ENCODE assay signal across 8 cellular contexts in genomic region chr19:58401825-58402433, GRCh38. TPM values are rescaled to one million over a fixed set of nuclear protein-coding genes. Genes with fewer than 3 reads are reported as not detected.
A peak's percentile ranks its signal among the peaks of the same experiment; 100 is the strongest.
DNase-seq lines count a peak whose midpoint lies in the region; ATAC-seq and TF ChIP-seq lines count a peak whose summit lies in the region.

No MANE protein-coding gene starts in this region.

- H3K36me3 ChIP-seq in hepatocyte (replicated peaks; ENCODE audit: insufficient read depth, low read depth) = no peaks in the 10 kb centered on the region
- H3K36me3 ChIP-seq in spleen = no peaks in the 10 kb centered on the region

- intact Hi-C loops in activated B cell treated with CpG ODN at 0.5 μM for 24 hours (cut with micrococcal nuclease) = loop anchor here (1.0 to 10.0 kb wide), 15 partner anchors 15 to 721 kb away; partner anchors contain the start of genes ERVK3-1, RPS5, TRIM28 and ZNF132
- intact Hi-C loops in spleen (cut with DNase I; ENCODE audit: low total_unique reads) = no loop called here

- no peaks in the 10 kb centered on the region for H3K9me3 Mint-ChIP-seq in activated B cell treated with CpG ODN at 0.5 μM for 24 hours

- H3K4me1 ChIP-seq in hepatocyte (ENCODE audit: insufficient read depth) (peaks cover 10% of the 10 kb centered on the region), spleen (peaks cover 7 to 30% (median 20%) of the 10 kb centered on the region in 6 donors)

- DNase-seq in NCI-H748 (lab: John Stamatoyannopoulos, UW; ENCODE audit: unreplicated experiment) (peak; percentile 44), NCI-H748 treated with DMSO at 0.1 percent for 48 hours (lab: John Stamatoyannopoulos, UW) (no peak), activated B cell treated with CpG ODN at 0.5 μM for 24 hours (no peak), hepatocyte (ENCODE audit: low spot score) (no peak), spleen (peak; percentile 76), amniotic stem cell (lab: John Stamatoyannopoulos, UW) (no peak)

- H4K20me1 ChIP-seq in hepatocyte (ENCODE audit: insufficient read depth, poor library complexity, severe bottlenecking) = no peaks in the 10 kb centered on the region

- H3K9me2 ChIP-seq in hepatocyte (replicated peaks; ENCODE audit: insufficient read depth) = no peaks in the 10 kb centered on the region

- POLR2A ChIA-PET in activated B cell treated with CpG ODN at 0.5 μM for 24 hours (lab: Charles Lee) = interaction anchor here (0.6 to 2.2 kb wide), 7 partner anchors 15 to 118 kb away, joined by 3 to 10 read pairs (median 3); partner anchors contain the start of genes RPS5, ZBTB45, ZNF132 and ZNF497

- no peak for ATAC-seq in activated B cell treated with CpG ODN at 0.5 μM for 24 hours (ENCODE audit: low read depth)
- no peak for ATAC-seq in GM18861 (IDR thresholded peaks at IDR 0.05; ENCODE audit: unreplicated experiment)
- ATAC-seq in HG02970 (IDR thresholded peaks at IDR 0.05; ENCODE audit: low FRiP score, unreplicated experiment) = no peak

- H3K79me2 ChIP-seq in hepatocyte = peaks cover 17% of the 10 kb centered on the region

- H3K27ac Mint-ChIP-seq in activated B cell treated with CpG ODN at 0.5 μM for 24 hours = no peak overlapping the region

- WGBS in hepatocyte (ENCODE audit: low lambda C conversion rate, missing lambda C conversion rate) = 24% methylated on average over 23 of the region's 24 CpGs
- 26 to 37% (median 33%) methylated on average over 20 to 24 of the region's 24 CpGs for WGBS in spleen, 5 donors

- H3K4me3 ChIP-seq in hepatocyte (peak overlapping the region; percentile 41), spleen (peak overlapping the region; percentile 42 to 77 (median 58))

- TF ChIP-seq POLR2A in spleen (IDR thresholded peaks at IDR 0.05) = no peak

- H3K9me3 ChIP-seq in hepatocyte (ENCODE audit: low read depth) = no peaks in the 10 kb centered on the region
- H3K9me3 ChIP-seq in spleen = no peaks in the 10 kb centered on the region

- H3K36me3 Mint-ChIP-seq in activated B cell treated with CpG ODN at 0.5 μM for 24 hours (ENCODE audit: low read depth) = no peaks in the 10 kb centered on the region

- peaks cover 7% of the 10 kb centered on the region for H3K27me3 Mint-ChIP-seq in activated B cell treated with CpG ODN at 0.5 μM for 24 hours

- H3K4me1 Mint-ChIP-seq in activated B cell treated with CpG ODN at 0.5 μM for 24 hours = peaks cover 18% of the 10 kb centered on the region

- CTCF ChIA-PET in activated B cell treated with CpG ODN at 0.5 μM for 24 hours (lab: Charles Lee) = no interaction called here

- H3K27me3 ChIP-seq in hepatocyte (peaks cover 5% of the 10 kb centered on the region), spleen (replicated peaks in 1 of 7) (peaks cover 0 to 21% (median 8%) of the 10 kb centered on the region in 7 donors)

- TF ChIP-seq CTCF in activated B cell treated with CpG ODN at 0.5 μM for 24 hours (IDR thresholded peaks at IDR 0.05) = no peak
- no peak for TF ChIP-seq CTCF in hepatocyte (IDR thresholded peaks at IDR 0.05; ENCODE audit: poor library complexity)
- TF ChIP-seq CTCF in spleen (IDR thresholded peaks at IDR 0.05 in 8 of 11, conservative IDR thresholded peaks at IDR 0.05 in 3 of 11) = no peak

- peak overlapping the region; percentile 92 for H3K4me3 Mint-ChIP-seq in activated B cell treated with CpG ODN at 0.5 μM for 24 hours

- H3K27ac ChIP-seq in hepatocyte (peak overlapping the region; percentile 59), spleen (peak overlapping the region in 6 of 8 donors; percentile 51 to 83 (median 81))

- peak overlapping the region; percentile 12 for H2AFZ ChIP-seq in hepatocyte

- peak overlapping the region; percentile 80 for H3K4me2 ChIP-seq in hepatocyte

RNA-seq across cellular contexts. Expression of gene RNF225, which starts 6.5 kb away (rescaled TPM):
- 0.44 TPM in 1 of 2 replicates, not detected in the other for total RNA-seq in activated B cell treated with CpG ODN at 0.5 μM for 24 hours
- not detected in 2 replicates for total RNA-seq in hepatocyte
- polyA plus RNA-seq in hepatocyte = 0.47 TPM in 1 of 2 replicates, not detected in the other
- not detected for total RNA-seq in spleen
- not detected for polyA plus RNA-seq in spleen

RNA-seq across cellular contexts. Expression of gene ZNF584, which starts 6.5 kb away (rescaled TPM):
- 8.6 and 9.6 TPM in 2 replicates for total RNA-seq in activated B cell treated with CpG ODN at 0.5 μM for 24 hours
- 4.5 and 5.5 TPM in 2 replicates for total RNA-seq in hepatocyte
- polyA plus RNA-seq in hepatocyte = 4.5 and 7.9 TPM in 2 replicates
- 10 to 100 TPM in 3 of 7 donors, 1 to 10 TPM in 4; 6.7 to 11.2 (median 9.4) TPM for total RNA-seq in spleen
- 1 to 10 TPM; 2.3 to 3.4 (median 2.5) TPM for polyA plus RNA-seq in spleen

RNA-seq across cellular contexts. Expression of gene RPS5, which starts 14.9 kb away (rescaled TPM):
- total RNA-seq in activated B cell treated with CpG ODN at 0.5 μM for 24 hours (1,982 and 2,193 TPM in 2 replicates), hepatocyte (1,644 and 2,420 TPM in 2 replicates), spleen (1,000 to 10,000 TPM in 4 of 7 donors, 100 to 1,000 TPM in 3; 712 to 1,400 (median 1,083) TPM)
- polyA plus RNA-seq in hepatocyte (562 and 565 TPM in 2 replicates), spleen (1,000 to 10,000 TPM; 1,850 to 2,466 (median 2,373) TPM)

RNA-seq across cellular contexts. Expression of gene ZNF837, which starts 21.1 kb away (rescaled TPM):
- total RNA-seq in activated B cell treated with CpG ODN at 0.5 μM for 24 hours (3.1 and 3.5 TPM in 2 replicates), hepatocyte (5.0 and 5.9 TPM in 2 replicates), spleen (1 to 10 TPM; 2.2 to 6.1 (median 3.2) TPM)
- polyA plus RNA-seq in hepatocyte (5.4 and 9.7 TPM in 2 replicates), spleen (1 to 10 TPM; 3.2 to 4.4 (median 3.2) TPM)

RNA-seq across cellular contexts. Expression of gene ZNF132, which starts 38.0 kb away (rescaled TPM):
- 9.2 and 10.4 TPM in 2 replicates for total RNA-seq in activated B cell treated with CpG ODN at 0.5 μM for 24 hours
- total RNA-seq in hepatocyte = 1.0 and 1.5 TPM in 2 replicates
- polyA plus RNA-seq in hepatocyte = 0.35 and 0.95 TPM in 2 replicates
- 10 to 100 TPM in 2 of 7 donors, 1 to 10 TPM in 5; 4.2 to 10.9 (median 6.6) TPM for total RNA-seq in spleen
- polyA plus RNA-seq in spleen = 1 to 10 TPM in 2 of 3 donors, under 1 TPM in 1; 0.96 to 1.1 (median 1.0) TPM

Comparison
In these comparisons a context has a peak if more than half of its experiments do, and no peak if none do; other contexts are left out.
1. DNase-seq: peak in NCI-H748 (single experiment) and spleen (single experiment); none in NCI-H748 treated with DMSO at 0.1 percent for 48 hours (single experiment), activated B cell treated with CpG ODN at 0.5 μM for 24 hours (single experiment), hepatocyte (single experiment) and amniotic stem cell (single experiment).